Comparison of ENCODE assay signal across 8 cellular contexts in genomic region chr4:95548738-95549245, GRCh38. TPM values are rescaled to one million over a fixed set of nuclear protein-coding genes. Genes with fewer than 3 reads are reported as not detected.
DNase-seq lines count a peak whose midpoint lies in the region; ATAC-seq and TF ChIP-seq lines count a peak whose summit lies in the region.

TSS of gene UNC5C (minus strand) at chr4:95548973.

- no peaks in the 10 kb centered on the region for H3K36me3 Mint-ChIP-seq in CD4-positive, CD25-positive, alpha-beta regulatory T cell

- peak in 1 of 2 donors; percentile 20 for ATAC-seq in CD4-positive, CD25-positive, alpha-beta regulatory T cell (ENCODE audit: low read depth in 2 of 2)
- no peak for ATAC-seq in HG02763 (IDR thresholded peaks at IDR 0.05; ENCODE audit: unreplicated experiment)

- no peak within 1 kb of the TSS for H3K27ac Mint-ChIP-seq in CD4-positive, CD25-positive, alpha-beta regulatory T cell

- peak within 1 kb of the TSS; percentile 32 for H3K4me3 ChIP-seq in CD4-positive, CD25-positive, alpha-beta regulatory T cell (ENCODE audit: low read depth, low read length)
- H3K4me3 ChIP-seq in HUES48 (ENCODE audit: low read depth, low read length) (peak within 1 kb of the TSS; percentile 84), hepatocyte (peak within 1 kb of the TSS; percentile 40)

- no peaks in the 10 kb centered on the region for H3K36me3 ChIP-seq in CD4-positive, CD25-positive, alpha-beta regulatory T cell (ENCODE audit: control insufficient read depth, insufficient read depth, low read length)
- no peaks in the 10 kb centered on the region for H3K36me3 ChIP-seq in HUES48 (ENCODE audit: control insufficient read depth, insufficient read depth, low read length)
- H3K36me3 ChIP-seq in hepatocyte (replicated peaks; ENCODE audit: insufficient read depth, low read depth), result no peaks in the 10 kb centered on the region

- H3K4me2 ChIP-seq in hepatocyte, result peak within 1 kb of the TSS; percentile 88

- H3K9me3 Mint-ChIP-seq in CD4-positive, CD25-positive, alpha-beta regulatory T cell, result peaks cover 0 to 5% (median 0%) of the 10 kb centered on the region in 7 donors

- under 1% methylated on average over 32 of the region's 37 CpGs for WGBS in hepatocyte (ENCODE audit: low lambda C conversion rate, missing lambda C conversion rate)

- no peak within 1 kb of the TSS for H3K9ac ChIP-seq in HUES48 (ENCODE audit: low read depth, low read length)

- no peak for DNase-seq in CD4-positive, CD25-positive, alpha-beta regulatory T cell
- DNase-seq in anterior cingulate cortex (lab: John Stamatoyannopoulos, UW) (peak in 47 of 58 donors; percentile 44 to 98 (median 87)), hepatocyte (ENCODE audit: low spot score) (peak; percentile 83), pons (ENCODE audit: low spot score) (peak; percentile 88), EL (no peak)
- DNase-seq in NK-92 treated with Interleukin-12 subunit alpha and Interleukin-12 subunit beta, amount 100 ng/mL, for 24 hours (lab: John Stamatoyannopoulos, UW), result no peak

- H3K27me3 Mint-ChIP-seq in CD4-positive, CD25-positive, alpha-beta regulatory T cell, result peaks cover 39% of the 10 kb centered on the region

- TF ChIP-seq CTCF in hepatocyte (IDR thresholded peaks at IDR 0.05; ENCODE audit: poor library complexity), result peak; percentile 13

- H3K4me1 ChIP-seq in CD4-positive, CD25-positive, alpha-beta regulatory T cell (ENCODE audit: control insufficient read depth, insufficient read depth, low read length, poor library complexity, severe bottlenecking), result peaks cover 16% of the 10 kb centered on the region
- H3K4me1 ChIP-seq in HUES48 (ENCODE audit: control insufficient read depth, insufficient read depth, low read length) (peaks cover 22% of the 10 kb centered on the region), hepatocyte (ENCODE audit: insufficient read depth) (no peaks in the 10 kb centered on the region)

- peaks cover 0 to 20% (median 6%) of the 10 kb centered on the region in 4 donors for H3K4me1 Mint-ChIP-seq in CD4-positive, CD25-positive, alpha-beta regulatory T cell

- peaks cover 40% of the 10 kb centered on the region for H3K79me2 ChIP-seq in hepatocyte

- H3K9me3 ChIP-seq in CD4-positive, CD25-positive, alpha-beta regulatory T cell (ENCODE audit: control insufficient read depth in 2 of 2, low read length in 2 of 2), result no peaks in the 10 kb centered on the region
- H3K9me3 ChIP-seq in HUES48 (ENCODE audit: control insufficient read depth, insufficient read depth, low read length) (no peaks in the 10 kb centered on the region), hepatocyte (ENCODE audit: low read depth) (no peaks in the 10 kb centered on the region)

- peak within 1 kb of the TSS in 3 of 4 donors; percentile 24 to 77 (median 65) for H3K4me3 Mint-ChIP-seq in CD4-positive, CD25-positive, alpha-beta regulatory T cell

- peaks cover 7% of the 10 kb centered on the region for H3K27me3 ChIP-seq in CD4-positive, CD25-positive, alpha-beta regulatory T cell (ENCODE audit: control insufficient read depth, insufficient read depth, low read length)
- peaks cover 72% of the 10 kb centered on the region for H3K27me3 ChIP-seq in HUES48 (ENCODE audit: control insufficient read depth, insufficient read depth, low read length)
- peaks cover 57% of the 10 kb centered on the region for H3K27me3 ChIP-seq in hepatocyte

- no peak within 1 kb of the TSS for H3K27ac ChIP-seq in CD4-positive, CD25-positive, alpha-beta regulatory T cell (ENCODE audit: insufficient read depth, low read length, poor library complexity, severe bottlenecking)
- H3K27ac ChIP-seq in HUES48 (ENCODE audit: low read depth, low read length) (no peak within 1 kb of the TSS), hepatocyte (peak within 1 kb of the TSS; percentile 78)

- H3K9me2 ChIP-seq in hepatocyte (replicated peaks; ENCODE audit: insufficient read depth), result no peaks in the 10 kb centered on the region

- H4K20me1 ChIP-seq in hepatocyte (ENCODE audit: insufficient read depth, poor library complexity, severe bottlenecking), result no peaks in the 10 kb centered on the region

- peak within 1 kb of the TSS; percentile 52 for H2AFZ ChIP-seq in hepatocyte

RNA-seq across cellular contexts. Expression of gene UNC5C, which starts in this region (rescaled TPM):
- not detected for total RNA-seq in CD4-positive, CD25-positive, alpha-beta regulatory T cell
- polyA plus RNA-seq in CD4-positive, CD25-positive, alpha-beta regulatory T cell, result under 1 TPM in 2 of 4 donors, not detected in 2; 0.01 to 0.13 TPM
- 15.9 and 16.0 TPM in 2 replicates for total RNA-seq in hepatocyte
- 3.5 and 6.9 TPM in 2 replicates for polyA plus RNA-seq in hepatocyte

Comparison
In these comparisons a context has a peak if more than half of its experiments do, and no peak if none do; other contexts are left out.
1. RNA of gene UNC5C (total RNA-seq): 15.9 to 16.0 TPM in hepatocyte; not detected in CD4-positive, CD25-positive, alpha-beta regulatory T cell (single experiment); every median in the first group is over 10 times any median in the second.
2. DNase-seq: peak in anterior cingulate cortex (47 of 58), hepatocyte (single experiment) and pons (single experiment); none in CD4-positive, CD25-positive, alpha-beta regulatory T cell (0 of 3), EL (single experiment) and NK-92 treated with Interleukin-12 subunit alpha and Interleukin-12 subunit beta, amount 100 ng/mL, for 24 hours (single experiment).
3. H3K4me3 ChIP-seq: peak in every context shown above with its lines; median percentile 84 in HUES48; 40 in hepatocyte; 32 in CD4-positive, CD25-positive, alpha-beta regulatory T cell.